In genomic region chr19:38294090-38294489, GRCh38 we compare ENCODE assay signal across 1 cellular context.
TF ChIP-seq lines count a peak whose summit lies in the region.

No MANE protein-coding gene starts in this region.

TF ChIP-seq in WTC11, 78 proteins besides CTCF, POLR2A, EP300 and RAD21:
- TF ChIP-seq EMX1 (CRISPR knock-in tag; IDR thresholded peaks at IDR 0.05) = no peak
- TF ChIP-seq, protein P1, sequence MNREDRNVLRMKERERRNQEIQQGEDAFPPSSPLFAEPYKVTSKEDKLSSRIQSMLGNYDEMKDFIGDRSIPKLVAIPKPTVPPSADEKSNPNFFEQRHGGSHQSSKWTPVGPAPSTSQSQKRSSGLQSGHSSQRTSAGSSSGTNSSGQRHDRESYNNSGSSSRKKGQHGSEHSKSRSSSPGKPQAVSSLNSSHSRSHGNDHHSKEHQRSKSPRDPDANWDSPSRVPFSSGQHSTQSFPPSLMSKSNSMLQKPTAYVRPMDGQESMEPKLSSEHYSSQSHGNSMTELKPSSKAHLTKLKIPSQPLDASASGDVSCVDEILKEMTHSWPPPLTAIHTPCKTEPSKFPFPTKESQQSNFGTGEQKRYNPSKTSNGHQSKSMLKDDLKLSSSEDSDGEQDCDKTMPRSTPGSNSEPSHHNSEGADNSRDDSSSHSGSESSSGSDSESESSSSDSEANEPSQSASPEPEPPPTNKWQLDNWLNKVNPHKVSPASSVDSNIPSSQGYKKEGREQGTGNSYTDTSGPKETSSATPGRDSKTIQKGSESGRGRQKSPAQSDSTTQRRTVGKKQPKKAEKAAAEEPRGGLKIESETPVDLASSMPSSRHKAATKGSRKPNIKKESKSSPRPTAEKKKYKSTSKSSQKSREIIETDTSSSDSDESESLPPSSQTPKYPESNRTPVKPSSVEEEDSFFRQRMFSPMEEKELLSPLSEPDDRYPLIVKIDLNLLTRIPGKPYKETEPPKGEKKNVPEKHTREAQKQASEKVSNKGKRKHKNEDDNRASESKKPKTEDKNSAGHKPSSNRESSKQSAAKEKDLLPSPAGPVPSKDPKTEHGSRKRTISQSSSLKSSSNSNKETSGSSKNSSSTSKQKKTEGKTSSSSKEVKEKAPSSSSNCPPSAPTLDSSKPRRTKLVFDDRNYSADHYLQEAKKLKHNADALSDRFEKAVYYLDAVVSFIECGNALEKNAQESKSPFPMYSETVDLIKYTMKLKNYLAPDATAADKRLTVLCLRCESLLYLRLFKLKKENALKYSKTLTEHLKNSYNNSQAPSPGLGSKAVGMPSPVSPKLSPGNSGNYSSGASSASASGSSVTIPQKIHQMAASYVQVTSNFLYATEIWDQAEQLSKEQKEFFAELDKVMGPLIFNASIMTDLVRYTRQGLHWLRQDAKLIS (CRISPR knock-in tag; IDR thresholded peaks at IDR 0.05; ENCODE audit: borderline replicate concordance) = no peak
- no peak for TF ChIP-seq MYBL2 (CRISPR knock-in tag; IDR thresholded peaks at IDR 0.05)
- no peak for TF ChIP-seq ZNF121 (CRISPR knock-in tag; IDR thresholded peaks at IDR 0.05)
- TF ChIP-seq ATF1 (CRISPR knock-in tag; IDR thresholded peaks at IDR 0.05) = no peak
- no peak for TF ChIP-seq FOXK1 (CRISPR knock-in tag; IDR thresholded peaks at IDR 0.05)
- TF ChIP-seq FOXJ3 (CRISPR knock-in tag; IDR thresholded peaks at IDR 0.05; ENCODE audit: borderline replicate concordance) = no peak
- TF ChIP-seq RORB (CRISPR knock-in tag; IDR thresholded peaks at IDR 0.05) = no peak
- no peak for TF ChIP-seq ESRRA (CRISPR knock-in tag; IDR thresholded peaks at IDR 0.05; ENCODE audit: borderline replicate concordance)
- no peak for TF ChIP-seq CREM (CRISPR knock-in tag; IDR thresholded peaks at IDR 0.05)
